Comparison of ENCODE assay signal across 8 cellular contexts in the genomic region with DNA sequence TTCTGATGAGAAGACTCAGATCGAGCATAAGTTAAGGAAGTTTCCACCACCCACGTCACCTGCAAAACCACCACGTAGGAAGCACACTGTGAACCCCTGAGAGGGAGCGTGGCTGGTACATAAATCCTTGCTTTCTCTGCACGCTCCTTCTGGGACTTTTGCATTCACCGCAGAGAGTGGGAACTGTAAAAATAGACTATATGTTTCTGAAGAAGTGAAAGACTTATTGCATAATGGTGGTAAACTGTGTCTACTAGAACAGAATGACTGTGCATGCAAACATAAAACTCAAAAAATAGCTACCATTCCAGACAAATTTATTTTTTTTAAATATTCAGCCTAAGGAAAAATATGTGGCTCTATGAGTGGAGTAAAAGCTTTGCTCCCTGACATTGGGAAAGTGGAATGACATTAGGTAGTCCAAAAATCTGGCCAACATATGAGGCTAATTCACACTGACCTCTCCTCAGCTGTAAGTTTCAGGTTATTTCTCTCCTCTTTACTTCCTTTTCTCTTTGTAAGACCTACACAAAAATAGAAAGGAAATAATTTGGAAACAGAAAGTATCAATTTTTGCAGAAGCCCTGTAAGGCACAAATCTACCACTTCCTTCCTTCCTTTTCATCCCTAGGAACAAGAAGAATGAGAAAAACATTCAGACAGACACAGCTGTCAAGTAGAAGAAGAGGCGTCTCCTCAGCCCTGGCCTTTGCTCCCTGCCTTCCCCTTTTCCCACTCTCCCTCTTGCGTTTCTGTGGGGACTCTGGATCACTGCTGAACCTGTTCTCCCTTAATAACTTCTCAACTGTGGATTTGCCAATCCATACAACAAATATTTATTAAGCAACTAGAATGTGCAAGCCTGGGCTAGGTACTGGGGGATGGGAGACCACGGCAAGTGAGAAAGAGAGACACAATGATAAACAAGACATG.
DNase-seq lines count a peak whose midpoint lies in the region; ATAC-seq and TF ChIP-seq lines count a peak whose summit lies in the region.

No MANE protein-coding gene starts in this region.

- no peak overlapping the region for H3K4me3 ChIP-seq in lower leg skin (ENCODE audit: low read depth, poor library complexity, severe bottlenecking)

- intact Hi-C loops in lower leg skin (cut with DNase I; ENCODE audit: low total_unique reads), result no loop called here

- ATAC-seq in GM19372 (IDR thresholded peaks at IDR 0.05; ENCODE audit: low read depth, unreplicated experiment) (peak; percentile 51), HG03139 (IDR thresholded peaks at IDR 0.05; ENCODE audit: unreplicated experiment) (peak; percentile 76), memory B cell (ENCODE audit: low read depth) (peak; percentile 74)

- WGBS in lower leg skin, 2 donors, result 69 to 74% methylated on average over 9 of the region's 9 CpGs

- H3K27ac Mint-ChIP-seq in memory B cell, result peak overlapping the region; percentile 41

- no peak for TF ChIP-seq POLR2A in lower leg skin (IDR thresholded peaks at IDR 0.05)

- peak; percentile 68 to 77 for DNase-seq in activated CD4-positive, alpha-beta T cell treated with anti-CD3 and anti-CD28 coated beads, Interleukin-2, amount 50 U/mL, for 48 hours
- DNase-seq in memory B cell (ENCODE audit: low spot score in 2 of 2) (no peak), NCI-H524 (lab: John Stamatoyannopoulos, UW) (no peak), NCI-H1417 (lab: John Stamatoyannopoulos, UW) (no peak), glomerular visceral epithelial cell (ENCODE audit: extremely low spot score) (no peak), lower leg skin (ENCODE audit: low spot score in 2 of 2) (no peak)

- H3K4me1 Mint-ChIP-seq in memory B cell, result peaks cover 20% of the 10 kb centered on the region

- TF ChIP-seq CTCF in lower leg skin (IDR thresholded peaks at IDR 0.05), result no peak

- H3K9me3 Mint-ChIP-seq in memory B cell, result peaks cover 2% of the 10 kb centered on the region

- H3K4me3 Mint-ChIP-seq in memory B cell, result peak overlapping the region; percentile 65

- no peaks in the 10 kb centered on the region for H3K36me3 Mint-ChIP-seq in memory B cell

- H3K27me3 Mint-ChIP-seq in memory B cell, result no peaks in the 10 kb centered on the region

Comparison
In these comparisons a context has a peak if more than half of its experiments do, and no peak if none do; other contexts are left out.
1. DNase-seq: peak in activated CD4-positive, alpha-beta T cell treated with anti-CD3 and anti-CD28 coated beads, Interleukin-2, amount 50 U/mL, for 48 hours (2 of 2); none in memory B cell (0 of 2), NCI-H524 (0 of 2), NCI-H1417 (0 of 3), glomerular visceral epithelial cell (single experiment) and lower leg skin (0 of 2).
2. Peak in every context shown above with its lines, with median percentiles within 50 percentile points of each other: ATAC-seq.